In genomic region chr10:32120147-32120546, GRCh38 we compare ENCODE assay signal across 32 cellular contexts.
DNase-seq lines count a peak whose midpoint lies in the region; ATAC-seq, FAIRE-seq and TF ChIP-seq lines count a peak whose summit lies in the region.
"Had no signal": no experiment of that assay in that cellular context is flagged by ENCODE, and none has a peak within 500 bp of the region (broad histone marks: within the 10 kb centered on the region; RNA-seq: fewer than 3 reads in every experiment).

No MANE protein-coding gene starts in this region.

- peak; percentile 19; the same call in 2 of the 3 replicates for ATAC-seq in HepG2
- no peak for ATAC-seq in right lobe of liver
- no peak for ATAC-seq in left ventricle myocardium superior
- ATAC-seq: A549; CD8-positive, alpha-beta T cell had no signal

- WGBS in HepG2 (ENCODE audit: low lambda C conversion rate) = 5% methylated on average over 3 of the region's 3 CpGs
- 80% methylated on average over 3 of the region's 3 CpGs for WGBS in right lobe of liver (ENCODE audit: insufficient coverage, low coverage, low lambda C conversion rate, missing lambda C conversion rate)

- CTCF ChIA-PET in HepG2 (lab: Yijun Ruan, JAX; ENCODE audit: low intra/inter-chr PET ratio, low total read pairs) = interaction anchor here (0.7 kb wide), 1 partner anchor 25 kb away, joined by 3 read pairs; no protein-coding TSS in a partner anchor
- CTCF ChIA-PET in Caco-2 (lab: Charles Lee) = no interaction called here

- H3K36me3 Mint-ChIP-seq in Caco-2 (ENCODE audit: insufficient read depth, unreplicated experiment) = no peaks in the 10 kb centered on the region
- H3K36me3 Mint-ChIP-seq: CD14-positive monocyte; CD8-positive, alpha-beta T cell had no signal

- H3K9me3 ChIP-seq in HepG2 (ENCODE audit: low read length) (no peaks in the 10 kb centered on the region), right lobe of liver (no peaks in the 10 kb centered on the region), Caco-2 (peaks cover 21% of the 10 kb centered on the region)
- H3K9me3 ChIP-seq: A549, BE2C had no signal

- no TSS peak for BruUV-seq in HepG2 (replicated peaks; lab: Mats Ljungman, UMichigan)
- BruUV-seq in Caco-2 (replicated peaks; lab: Mats Ljungman, UMichigan) = no TSS peak

- no peak for FAIRE-seq in HepG2 (lab: Jason Lieb, UNC)
- FAIRE-seq: A204.1, A549, D721Med had no signal

- H3K9me3 Mint-ChIP-seq in Caco-2 (ENCODE audit: unreplicated experiment) = peaks cover 20% of the 10 kb centered on the region
- H3K9me3 Mint-ChIP-seq: CD8-positive, alpha-beta memory T cell; CD8-positive, alpha-beta T cell had no signal

- intact Hi-C loops in HepG2 (cut with micrococcal nuclease; ENCODE audit: unreplicated experiment) (no loop called here), right lobe of liver (cut with DNase I) (no loop called here), Caco-2 (cut with micrococcal nuclease; ENCODE audit: unreplicated experiment) (no loop called here), left ventricle myocardium superior (cut with micrococcal nuclease) (no loop called here)

- H3K4me3 Mint-ChIP-seq in Caco-2 (ENCODE audit: unreplicated experiment) = no peak overlapping the region
- H3K4me3 Mint-ChIP-seq: B cell; CD14-positive monocyte; CD4-positive, alpha-beta memory T cell; CD4-positive, alpha-beta T cell; CD4-positive, CD25-positive, alpha-beta regulatory T cell; CD8-positive, alpha-beta memory T cell; CD8-positive, alpha-beta T cell had no signal

- H3K4me3 ChIP-seq in HepG2 (replicated peaks in 1 of 3; ENCODE audit: insufficient read depth in 1 of 3, low read depth in 2 of 3, low read length in 3 of 3) (no peak overlapping the region), right lobe of liver (no peak overlapping the region), Caco-2 (ENCODE audit: low read depth, low read length) (no peak overlapping the region)
- H3K4me3 ChIP-seq: A549; BLaER1; BLaER1 treated with 17β-estradiol and CSF1 and Interleukin-3, amounts not matched to agents 10 nM and 100 nM had no signal

- H3K27me3 ChIP-seq in HepG2 (ENCODE audit: control insufficient read depth in 1 of 2, insufficient read depth in 2 of 2, low read length in 2 of 2) (no peaks in the 10 kb centered on the region), right lobe of liver (no peaks in the 10 kb centered on the region), Caco-2 (replicated peaks; ENCODE audit: control insufficient read depth, insufficient read depth, low read length) (no peaks in the 10 kb centered on the region)
- H3K27me3 ChIP-seq: BE2C; BLaER1; BLaER1 treated with 17β-estradiol and CSF1 and Interleukin-3, amounts not matched to agents 10 nM and 100 nM had no signal

- no peaks in the 10 kb centered on the region for H3K36me3 ChIP-seq in HepG2 (replicated peaks in 1 of 2; ENCODE audit: control insufficient read depth in 1 of 2, insufficient read depth in 2 of 2, low read length in 2 of 2)
- no peaks in the 10 kb centered on the region for H3K36me3 ChIP-seq in right lobe of liver
- no peaks in the 10 kb centered on the region; the same call in 1 of the 2 replicates for H3K36me3 ChIP-seq in Caco-2 (ENCODE audit: control insufficient read depth, insufficient read depth, low read length)
- H3K36me3 ChIP-seq: BE2C; BLaER1; BLaER1 treated with 17β-estradiol and CSF1 and Interleukin-3, amounts not matched to agents 10 nM and 100 nM had no signal

- no peak for TF ChIP-seq CTCF in HepG2 (CRISPR knock-in tag; IDR thresholded peaks at IDR 0.05)
- no peak for TF ChIP-seq CTCF in right lobe of liver (IDR thresholded peaks at IDR 0.05)
- no peak for TF ChIP-seq CTCF in Caco-2 (IDR thresholded peaks at IDR 0.05; ENCODE audit: insufficient read depth in 1 of 2, low read depth in 1 of 2, low read length in 1 of 2, severe bottlenecking in 1 of 2, unreplicated experiment in 1 of 2)

- H4K20me1 ChIP-seq in HepG2 (ENCODE audit: insufficient read depth, low read length) = no peaks in the 10 kb centered on the region
- H4K20me1 ChIP-seq: BLaER1; BLaER1 treated with 17β-estradiol and CSF1 and Interleukin-3, amounts not matched to agents 10 nM and 100 nM had no signal

- peaks cover 2% of the 10 kb centered on the region for H3K27me3 Mint-ChIP-seq in Caco-2 (ENCODE audit: insufficient read depth, unreplicated experiment)

- peaks cover 20% of the 10 kb centered on the region for H3K4me1 Mint-ChIP-seq in Caco-2 (ENCODE audit: low read depth, unreplicated experiment)
- H3K4me1 Mint-ChIP-seq: B cell; CD14-positive monocyte; CD4-positive, alpha-beta memory T cell; CD4-positive, CD25-positive, alpha-beta regulatory T cell; CD8-positive, alpha-beta memory T cell had no signal

- TF ChIP-seq RAD21 in HepG2 (CRISPR knock-in tag; IDR thresholded peaks at IDR 0.05) = no peak

- no peaks in the 10 kb centered on the region for H3K79me2 ChIP-seq in HepG2 (ENCODE audit: insufficient read depth, low read length)

- H3K4me1 ChIP-seq in HepG2 (ENCODE audit: insufficient read depth, low read length) (peaks cover 68% of the 10 kb centered on the region), right lobe of liver (no peaks in the 10 kb centered on the region), Caco-2 (peaks cover 15% of the 10 kb centered on the region)
- H3K4me1 ChIP-seq: A549; BE2C; BLaER1; BLaER1 treated with 17β-estradiol and CSF1 and Interleukin-3, amounts not matched to agents 10 nM and 100 nM had no signal

- TF ChIP-seq EP300 in HepG2 (IDR thresholded peaks at IDR 0.05; ENCODE audit: low read depth in 2 of 2, low read length in 2 of 2) = peak in 1 of 2 experiments; percentile 81; a peak in 2 of 4 replicates
- no peak for TF ChIP-seq EP300 in HepG2 (CRISPR knock-in tag; IDR thresholded peaks at IDR 0.05; ENCODE audit: borderline replicate concordance)

- no peak for TF ChIP-seq POLR2A in HepG2 (IDR thresholded peaks at IDR 0.05; ENCODE audit: insufficient read depth in 1 of 2, low read depth in 2 of 2, low read length in 2 of 2)
- TF ChIP-seq POLR2A in right lobe of liver (IDR thresholded peaks at IDR 0.05) = no peak

- H3K9ac ChIP-seq in HepG2 (ENCODE audit: insufficient read depth, low read depth, low read length) = 0 out of 2 replicates have a peak overlapping the region, but pooled peaks have one; percentile 43
- H3K9ac ChIP-seq: BLaER1; BLaER1 treated with 17β-estradiol and CSF1 and Interleukin-3, amounts not matched to agents 10 nM and 100 nM had no signal

- peak; percentile 69 for DNase-seq in HepG2 (ENCODE audit: low spot score)
- no peak for DNase-seq in right lobe of liver
- no peak for DNase-seq in Caco-2
- DNase-seq in left ventricle myocardium superior = no peak
- DNase-seq: 8988T; ACHN; AML-193; BE2C; C1 segment of cervical spinal cord; Calu3; CD4-positive, alpha-beta memory T cell; CD4-positive, alpha-beta T cell; CD4-positive, CD25-positive, alpha-beta regulatory T cell; CD8-positive, alpha-beta memory T cell; CD8-positive, alpha-beta T cell; COR-L47; DMS 273 treated with DMSO at 0.1 percent for 48 hours; DMS153; DMS53; DMS79; DMS79 treated with DMSO at 0.1 percent for 48 hours; DND-41; EL had no signal

- peak overlapping the region; percentile 79 for H3K27ac Mint-ChIP-seq in Caco-2 (ENCODE audit: unreplicated experiment)
- H3K27ac Mint-ChIP-seq: B cell; CD14-positive monocyte; CD4-positive, alpha-beta memory T cell; CD4-positive, alpha-beta T cell; CD4-positive, CD25-positive, alpha-beta regulatory T cell; CD8-positive, alpha-beta memory T cell; CD8-positive, alpha-beta T cell had no signal

- H3K4me2 ChIP-seq in HepG2 (ENCODE audit: low read depth, low read length) = peak overlapping the region; percentile 9; the same call in 1 of the 2 replicates
- H3K4me2 ChIP-seq: A549; BLaER1; BLaER1 treated with 17β-estradiol and CSF1 and Interleukin-3, amounts not matched to agents 10 nM and 100 nM had no signal

- peak overlapping the region; percentile 42 for H3K27ac ChIP-seq in HepG2 (ENCODE audit: extremely low read length, insufficient read depth, low read length)
- no peak overlapping the region for H3K27ac ChIP-seq in right lobe of liver
- H3K27ac ChIP-seq: 22Rv1; A549; BLaER1; BLaER1 treated with 17β-estradiol and CSF1 and Interleukin-3, amounts not matched to agents 10 nM and 100 nM; C4-2B had no signal

- POLR2A ChIA-PET in HepG2 (lab: Yijun Ruan, JAX) = interaction anchor here (5.4 kb wide), 1 partner anchor 15 kb away, joined by 37 read pairs; no protein-coding TSS in a partner anchor
- POLR2A ChIA-PET in Caco-2 (lab: Charles Lee) = no interaction called here

- in situ Hi-C loops in HepG2 (cut with HindIII; ENCODE audit: extremely low pct_ligation_motif_present, low pct_unique_long_range_greater_than_20kb) = loop anchor here (5.0 kb wide), 1 partner anchor 63 kb away; the partner anchor contains the start of gene KIF5B

- H2AFZ ChIP-seq in HepG2 (ENCODE audit: low read length) = no peak overlapping the region

TF ChIP-seq in HepG2, 621 proteins besides CTCF, POLR2A, EP300 and RAD21 (continues in another document):
- TF ChIP-seq BCL6 (CRISPR knock-in tag; IDR thresholded peaks at IDR 0.05) (peak; percentile 60), FIP1L1 (IDR thresholded peaks at IDR 0.05; ENCODE audit: borderline replicate concordance, insufficient read depth, low read depth, low read length) (no peak), PAWR (CRISPR knock-in tag; IDR thresholded peaks at IDR 0.05; ENCODE audit: borderline replicate concordance) (no peak), LCORL (IDR thresholded peaks at IDR 0.05) (no peak), LCORL (CRISPR knock-in tag; IDR thresholded peaks at IDR 0.05) (peak; percentile 19; the same call in 1 of the 2 replicates), GFI1 (CRISPR knock-in tag; IDR thresholded peaks at IDR 0.05; ENCODE audit: borderline replicate concordance) (no peak), ZBTB7A (CRISPR knock-in tag; IDR thresholded peaks at IDR 0.05) (no peak), NFKBIZ (CRISPR knock-in tag; IDR thresholded peaks at IDR 0.05) (no peak), POGZ (CRISPR knock-in tag; IDR thresholded peaks at IDR 0.05) (no peak)
- TF ChIP-seq, protein P1, sequence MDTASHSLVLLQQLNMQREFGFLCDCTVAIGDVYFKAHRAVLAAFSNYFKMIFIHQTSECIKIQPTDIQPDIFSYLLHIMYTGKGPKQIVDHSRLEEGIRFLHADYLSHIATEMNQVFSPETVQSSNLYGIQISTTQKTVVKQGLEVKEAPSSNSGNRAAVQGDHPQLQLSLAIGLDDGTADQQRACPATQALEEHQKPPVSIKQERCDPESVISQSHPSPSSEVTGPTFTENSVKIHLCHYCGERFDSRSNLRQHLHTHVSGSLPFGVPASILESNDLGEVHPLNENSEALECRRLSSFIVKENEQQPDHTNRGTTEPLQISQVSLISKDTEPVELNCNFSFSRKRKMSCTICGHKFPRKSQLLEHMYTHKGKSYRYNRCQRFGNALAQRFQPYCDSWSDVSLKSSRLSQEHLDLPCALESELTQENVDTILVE (CRISPR knock-in tag; IDR thresholded peaks at IDR 0.05) = no peak
